9 cellular contexts compared by ENCODE assay signal in genomic region chr2:106638043-106638442, GRCh38.
A peak's percentile ranks its signal among the peaks of the same experiment; 100 is the strongest.
DNase-seq lines count a peak whose midpoint lies in the region; ATAC-seq and TF ChIP-seq lines count a peak whose summit lies in the region.
"Had no signal": no experiment of that assay in that cellular context is flagged by ENCODE, and none has a peak within 500 bp of the region (broad histone marks: within the 10 kb centered on the region; RNA-seq: fewer than 3 reads in every experiment).

No MANE protein-coding gene starts in this region.

- CTCF ChIA-PET in GM10248 (lab: Yijun Ruan, JAX): interaction anchor here (1.3 kb wide), 1 partner anchor 1546 kb away, joined by 3 read pairs; no protein-coding TSS in a partner anchor

- H3K27ac ChIP-seq in effector memory CD4-positive, alpha-beta T cell (ENCODE audit: insufficient read depth, low read length, poor library complexity, severe bottlenecking): no peak overlapping the region

- no peaks in the 10 kb centered on the region for H3K36me3 ChIP-seq in effector memory CD4-positive, alpha-beta T cell (ENCODE audit: control insufficient read depth, insufficient read depth, low read length)

- no peaks in the 10 kb centered on the region for H3K9me3 Mint-ChIP-seq in chondrocyte (ENCODE audit: low read depth)
- H3K9me3 Mint-ChIP-seq in osteocyte (ENCODE audit: unreplicated experiment): no peaks in the 10 kb centered on the region
- H3K9me3 Mint-ChIP-seq: dendritic cell treated with granulocyte-macrophage colony-stimulating factor and Interleukin-4, amounts not matched to agents 40 ng/mL and 50 ng/mL, for 4 days had no signal

- H3K36me3 Mint-ChIP-seq in chondrocyte (ENCODE audit: low read depth) (peaks cover 2% of the 10 kb centered on the region), osteocyte (ENCODE audit: unreplicated experiment) (no peaks in the 10 kb centered on the region), T-helper 17 cell (ENCODE audit: low read depth) (no peaks in the 10 kb centered on the region)

- no peaks in the 10 kb centered on the region for H3K4me1 ChIP-seq in effector memory CD4-positive, alpha-beta T cell (ENCODE audit: control insufficient read depth, insufficient read depth, low read length, poor library complexity, severe bottlenecking)

- no peaks in the 10 kb centered on the region for H3K9me3 ChIP-seq in T-helper 17 cell (ENCODE audit: control insufficient read depth, low read length, poor library complexity, severe bottlenecking)
- no peaks in the 10 kb centered on the region for H3K9me3 ChIP-seq in effector memory CD4-positive, alpha-beta T cell (ENCODE audit: control insufficient read depth, low read length)

- H3K27me3 Mint-ChIP-seq in chondrocyte (ENCODE audit: low read depth) (peaks cover 9% of the 10 kb centered on the region), osteocyte (ENCODE audit: unreplicated experiment) (peaks cover 27% of the 10 kb centered on the region), T-helper 17 cell (peaks cover 15% of the 10 kb centered on the region)
- H3K27me3 Mint-ChIP-seq: dendritic cell treated with granulocyte-macrophage colony-stimulating factor and Interleukin-4, amounts not matched to agents 40 ng/mL and 50 ng/mL, for 4 days had no signal

- peaks cover 4% of the 10 kb centered on the region for H3K27me3 ChIP-seq in effector memory CD4-positive, alpha-beta T cell (replicated peaks; ENCODE audit: control insufficient read depth, insufficient read depth, low read length, poor library complexity, severe bottlenecking)

- H3K4me3 Mint-ChIP-seq in chondrocyte (ENCODE audit: unreplicated experiment) (no peak overlapping the region), osteocyte (ENCODE audit: unreplicated experiment) (no peak overlapping the region), T-helper 17 cell (no peak overlapping the region)
- H3K4me3 Mint-ChIP-seq: dendritic cell treated with granulocyte-macrophage colony-stimulating factor and Interleukin-4, amounts not matched to agents 40 ng/mL and 50 ng/mL, for 4 days had no signal

- no peak for DNase-seq in GM10248 (ENCODE audit: extremely low spot score)
- peak; percentile 4 for DNase-seq in NCI-H2081 treated with DMSO at 0.1 percent for 48 hours (lab: John Stamatoyannopoulos, UW)
- no peak for DNase-seq in chondrocyte (ENCODE audit: low spot score)
- DNase-seq in osteocyte (ENCODE audit: extremely low spot score, unreplicated experiment): no peak
- DNase-seq in stimulated activated CD4-positive, alpha-beta T cell treated with anti-CD3 and anti-CD28 coated beads, Interleukin-2, amount 100 ng/mL, for 48 hours: no peak
- no peak for DNase-seq in stimulated activated CD4-positive, alpha-beta T cell treated with anti-CD3 and anti-CD28 coated beads, Interleukin-4, amount 100 ng/mL, for 1 hour
- DNase-seq in T-helper 17 cell: no peak
- DNase-seq in effector memory CD4-positive, alpha-beta T cell: no peak

- no peak overlapping the region for H3K4me3 ChIP-seq in effector memory CD4-positive, alpha-beta T cell (ENCODE audit: insufficient read depth, low read depth, low read length, poor library complexity, severe bottlenecking)

- H3K27ac Mint-ChIP-seq in chondrocyte (ENCODE audit: unreplicated experiment) (no peak overlapping the region), osteocyte (ENCODE audit: unreplicated experiment) (no peak overlapping the region), T-helper 17 cell (no peak overlapping the region)
- H3K27ac Mint-ChIP-seq: dendritic cell treated with granulocyte-macrophage colony-stimulating factor and Interleukin-4, amounts not matched to agents 40 ng/mL and 50 ng/mL, for 4 days had no signal

- ATAC-seq in T-helper 17 cell: no peak

- H3K4me1 Mint-ChIP-seq in chondrocyte (ENCODE audit: low read depth) (peaks cover 16% of the 10 kb centered on the region), osteocyte (ENCODE audit: unreplicated experiment) (peaks cover 9% of the 10 kb centered on the region), T-helper 17 cell (no peaks in the 10 kb centered on the region)

- POLR2A ChIA-PET in GM10248 (lab: Yijun Ruan, JAX): no interaction called here

- TF ChIP-seq CTCF in GM10248 (IDR thresholded peaks at IDR 0.05; ENCODE audit: control extremely low read depth, extremely low read depth, low read depth, missing control alignments): peak; percentile 27
- peak; percentile 95 for TF ChIP-seq CTCF in chondrocyte (IDR thresholded peaks at IDR 0.05)
- TF ChIP-seq CTCF in osteocyte (IDR thresholded peaks at IDR 0.05): peak; percentile 69

Comparison
In these comparisons a context has a peak if more than half of its experiments do, and no peak if none do; other contexts are left out.
1. CTCF ChIP-seq: peak in every context shown above with its lines; median percentile 95 in chondrocyte; 69 in osteocyte; 27 in GM10248.